Comparison of ENCODE assay signal across 1 cellular context in genomic region chr5:157278319-157279037, GRCh38.
TF ChIP-seq lines count a peak whose summit lies in the region.

No MANE protein-coding gene starts in this region.

TF ChIP-seq in K562, 482 proteins besides CTCF, POLR2A, EP300 and RAD21 (continued from another document and continues in another):
- TF ChIP-seq E2F1 (CRISPR knock-in tag; IDR thresholded peaks at IDR 0.05) (no peak), ZBTB5 (IDR thresholded peaks at IDR 0.05) (no peak), TCF7L2 (IDR thresholded peaks at IDR 0.05; ENCODE audit: low read depth, low read length) (no peak), MGA (IDR thresholded peaks at IDR 0.05) (no peak), PTTG1 (tag; IDR thresholded peaks at IDR 0.05; ENCODE audit: low read depth) (peak; percentile 95), ZNF431 (CRISPR knock-in tag; IDR thresholded peaks at IDR 0.05) (no peak), MECOM (CRISPR knock-in tag; IDR thresholded peaks at IDR 0.05) (peak; percentile 97), ZNF518B (CRISPR knock-in tag; IDR thresholded peaks at IDR 0.05) (peak; percentile 49; the same call in 1 of the 2 replicates), ZNF740 (CRISPR knock-in tag; IDR thresholded peaks at IDR 0.05) (no peak), ZNF740 (tag; IDR thresholded peaks at IDR 0.05) (peak in 1 of 2 experiments; percentile 97; a peak in 2 of 4 replicates), CBX2 (IDR thresholded peaks at IDR 0.05; ENCODE audit: insufficient read depth, low read length, poor library complexity, severe bottlenecking) (no peak), SPI1 (IDR thresholded peaks at IDR 0.05; ENCODE audit: borderline replicate concordance, low read depth, low read length) (no peak), GATAD2A (IDR thresholded peaks at IDR 0.05) (no peak), HOMEZ (CRISPR knock-in tag; IDR thresholded peaks at IDR 0.05) (peak; percentile 95), DEAF1 (CRISPR knock-in tag; IDR thresholded peaks at IDR 0.05) (no peak), NR2F6 (CRISPR knock-in tag; IDR thresholded peaks at IDR 0.05) (peak; percentile 84; the same call in 1 of the 2 replicates), CBFA2T3 (IDR thresholded peaks at IDR 0.05) (no peak), ZNF408 (CRISPR knock-in tag; IDR thresholded peaks at IDR 0.05; ENCODE audit: low read depth) (no peak), ZBTB34 (CRISPR knock-in tag; IDR thresholded peaks at IDR 0.05) (no peak), ZBTB1 (CRISPR knock-in tag; IDR thresholded peaks at IDR 0.05; ENCODE audit: borderline replicate concordance, low read depth) (no peak), JUND (IDR thresholded peaks at IDR 0.05; ENCODE audit: borderline replicate concordance, low read depth, low read length) (no peak), JUND (tag; IDR thresholded peaks at IDR 0.05; ENCODE audit: borderline replicate concordance, low read depth, low read length) (peak; percentile 37; the same call in 1 of the 3 replicates), PPARD (CRISPR knock-in tag; IDR thresholded peaks at IDR 0.05) (peak; percentile 64; the same call in 1 of the 2 replicates), TEAD4 (IDR thresholded peaks at IDR 0.05; ENCODE audit: low read length) (no peak), TEAD4 (CRISPR knock-in tag; IDR thresholded peaks at IDR 0.05; ENCODE audit: borderline replicate concordance) (no peak), ZNF695 (CRISPR knock-in tag; IDR thresholded peaks at IDR 0.05) (peak; percentile 85; the same call in 1 of the 2 replicates), ZNF282 (CRISPR knock-in tag; IDR thresholded peaks at IDR 0.05) (no peak), MLX (CRISPR knock-in tag; conservative IDR thresholded peaks at IDR 0.05) (peak in 1 of 2 experiments; percentile 71; a peak in 1 of 4 replicates), RBBP5 (IDR thresholded peaks at IDR 0.05; ENCODE audit: borderline replicate concordance, insufficient read depth, low read length, poor library complexity, severe bottlenecking) (no peak), NELFE (IDR thresholded peaks at IDR 0.05; ENCODE audit: insufficient read depth, insufficient read length) (no peak), PHTF2 (CRISPR knock-in tag; IDR thresholded peaks at IDR 0.05) (peak; percentile 60; the same call in 1 of the 2 replicates)
